Comparison of ENCODE assay signal across 17 cellular contexts in genomic region chr6:134309227-134309626, GRCh38. TPM values are rescaled to one million over a fixed set of nuclear protein-coding genes. Genes with fewer than 3 reads are reported as not detected.
DNase-seq lines count a peak whose midpoint lies in the region; ATAC-seq and TF ChIP-seq lines count a peak whose summit lies in the region.
"Had no signal": no experiment of that assay in that cellular context is flagged by ENCODE, and none has a peak within 500 bp of the region (broad histone marks: within the 10 kb centered on the region; RNA-seq: fewer than 3 reads in every experiment).

No MANE protein-coding gene starts in this region.

- intact Hi-C loops in body of pancreas (cut with DNase I) = no loop called here

- TF ChIP-seq POLR2A in body of pancreas (IDR thresholded peaks at IDR 0.05) = no peak

- H3K27me3 ChIP-seq in body of pancreas (no peaks in the 10 kb centered on the region), layer of hippocampus (ENCODE audit: control insufficient read depth, insufficient read depth, low read length) (no peaks in the 10 kb centered on the region)

- no peak for ATAC-seq in body of pancreas
- no peak for ATAC-seq in GM21619 (IDR thresholded peaks at IDR 0.05; ENCODE audit: unreplicated experiment)
- ATAC-seq: A549, PC-3 had no signal

- 69 to 76% methylated on average over 3 of the region's 3 CpGs for WGBS in body of pancreas, 2 donors

- in situ Hi-C loops in G401 (cut with HindIII; ENCODE audit: low sequenced_read_pairs) = no loop called here

- no peak for TF ChIP-seq CTCF in body of pancreas (IDR thresholded peaks at IDR 0.05)

- DNase-seq in G401 (ENCODE audit: low spot score) (peak; percentile 98), body of pancreas (no peak), substantia nigra (lab: John Stamatoyannopoulos, UW) (peak in 10 of 49 donors; percentile 23 to 56 (median 36)), NCI-H345 (lab: John Stamatoyannopoulos, UW) (no peak), globus pallidus (ENCODE audit: low spot score) (no peak)
- DNase-seq: DMS 273 treated with DMSO at 0.1 percent for 48 hours, NCI-H1436, NCI-H2029, NCI-H2171 treated with DMSO at 0.1 percent for 48 hours, NCI-H510A, NCI-H774, PC-3 had no signal

- no peak overlapping the region for H3K4me3 ChIP-seq in body of pancreas
- H3K4me3 ChIP-seq: A549, HAP-1 had no signal

- H3K4me1 ChIP-seq in body of pancreas = peaks cover 29% of the 10 kb centered on the region

- no peaks in the 10 kb centered on the region for H3K9me3 ChIP-seq in body of pancreas
- H3K9me3 ChIP-seq: A549, HAP-1 had no signal

- H3K27ac ChIP-seq in body of pancreas (peak overlapping the region in 3 of 4 donors; percentile 22 to 39 (median 27)), layer of hippocampus (ENCODE audit: low read depth, low read length) (peak overlapping the region; percentile 60), substantia nigra (ENCODE audit: low read depth, low read length, poor library complexity, severe bottlenecking) (peak overlapping the region; percentile 78)
- H3K27ac ChIP-seq: RWPE1 had no signal

- H3K36me3 ChIP-seq in body of pancreas (replicated peaks in 1 of 2; ENCODE audit: insufficient read depth in 1 of 2, low read depth in 2 of 2) = no peaks in the 10 kb centered on the region
- H3K36me3 ChIP-seq: HAP-1 had no signal

RNA-seq across cellular contexts. Expression of gene SGK1, which starts 8.7 kb away (rescaled TPM):
- 3.9 and 4.8 TPM in 2 replicates for total RNA-seq in G401 (2014; rRNA removed; shearing (Covaris generic))
- 100 to 1,000 TPM in 1 of 2 donors, 10 to 100 TPM in 1; 51.1 to 238 TPM for total RNA-seq in body of pancreas

Comparison
In these comparisons a context has a peak if more than half of its experiments do, and no peak if none do; other contexts are left out.
1. H3K27ac ChIP-seq: peak in every context shown above with its lines; median percentile 78 in substantia nigra; 60 in layer of hippocampus; 27 in body of pancreas.